In the genomic region with DNA sequence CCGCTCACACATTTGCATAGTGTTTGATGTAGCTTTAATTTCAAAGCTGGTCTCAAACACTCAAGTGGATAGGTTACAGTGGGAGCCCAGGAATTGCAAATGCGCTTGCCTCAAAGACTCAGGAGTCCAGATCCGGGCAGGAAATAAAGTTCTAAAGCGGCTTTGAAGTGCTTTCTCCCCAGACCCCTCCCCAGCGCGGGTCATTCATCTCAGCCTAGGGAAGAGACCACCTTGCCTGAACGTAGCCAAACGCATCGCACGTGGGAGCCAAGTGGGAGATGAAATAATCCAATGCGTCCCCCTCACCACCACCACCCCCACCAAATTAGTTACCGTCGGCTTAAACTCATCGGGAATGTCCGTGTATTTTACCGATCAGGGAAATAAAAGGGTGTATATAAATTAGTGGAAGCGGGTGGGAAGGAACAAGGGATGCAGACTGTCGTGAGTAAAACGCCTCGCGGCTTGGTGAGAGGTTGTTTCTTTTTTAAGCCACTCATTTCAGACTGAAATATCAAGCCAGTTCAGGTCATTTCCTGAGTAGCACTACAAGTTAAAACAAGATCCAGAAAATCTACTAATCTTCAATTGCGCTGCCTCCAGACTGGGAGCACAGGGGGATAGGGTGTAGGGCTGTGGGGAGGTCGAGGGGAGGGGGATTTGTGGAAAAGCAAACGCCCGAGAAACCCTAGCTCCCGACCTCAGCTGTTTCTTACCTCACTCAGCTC, we compare ENCODE assay signal across 8 cellular contexts.
DNase-seq lines count a peak whose midpoint lies in the region; ATAC-seq and TF ChIP-seq lines count a peak whose summit lies in the region.

No MANE protein-coding gene starts in this region.

- peak; percentile 17 for DNase-seq in activated CD4-positive, alpha-beta T cell treated with anti-CD3 and anti-CD28 coated beads for 48 hours
- DNase-seq in activated CD4-positive, alpha-beta T cell treated with anti-CD3 and anti-CD28 coated beads, Interleukin-2, amount 50 U/mL, for 1 hour = no peak
- DNase-seq in T-helper 2 cell treated with Interferon-gamma antibody and Interleukin-4, amounts not matched to agents 5 μg/mL and 100 μg/mL, for 36 hours (ENCODE audit: low spot score) = no peak
- DNase-seq in esophagus muscularis mucosa (ENCODE audit: extremely low spot score) = no peak
- DNase-seq in GM19238 (ENCODE audit: insufficient read length, low spot score) = no peak
- no peak for DNase-seq in pons (ENCODE audit: low spot score)

- TF ChIP-seq EP300 in esophagus muscularis mucosa (IDR thresholded peaks at IDR 0.05) (no peak), neural cell (conservative IDR thresholded peaks at IDR 0.05; ENCODE audit: poor library complexity, severe bottlenecking) (no peak)

- no peak for TF ChIP-seq RAD21 in neural cell (conservative IDR thresholded peaks at IDR 0.05)

- peak overlapping the region; percentile 83 to 94 (median 92) for H3K27ac ChIP-seq in esophagus muscularis mucosa (replicated peaks in 1 of 4)
- no peak overlapping the region for H3K27ac ChIP-seq in neural cell (ENCODE audit: low read length)

- no peaks in the 10 kb centered on the region for H3K27me3 ChIP-seq in esophagus muscularis mucosa
- peaks cover 34% of the 10 kb centered on the region for H3K27me3 ChIP-seq in neural cell (ENCODE audit: insufficient read depth, low read depth, low read length)

- intact Hi-C loops in esophagus muscularis mucosa (cut with DNase I) = no loop called here

- no peaks in the 10 kb centered on the region for H4K20me1 ChIP-seq in neural cell (ENCODE audit: insufficient read depth)

- H3K36me3 ChIP-seq in esophagus muscularis mucosa = no peaks in the 10 kb centered on the region
- H3K36me3 ChIP-seq in neural cell (ENCODE audit: insufficient read depth, low read length) = no peaks in the 10 kb centered on the region

- peak overlapping the region; percentile 59 for H3K4me2 ChIP-seq in neural cell (ENCODE audit: low read length)

- peaks cover 18 to 29% (median 26%) of the 10 kb centered on the region in 4 donors for H3K4me1 ChIP-seq in esophagus muscularis mucosa

- H3K27me3 Mint-ChIP-seq in T-helper 2 cell treated with Interferon-gamma antibody and Interleukin-4, amounts not matched to agents 5 μg/mL and 100 μg/mL, for 36 hours (ENCODE audit: low read depth) = peaks cover 76% of the 10 kb centered on the region

- H3K9me2 ChIP-seq in neural cell (ENCODE audit: insufficient read depth, low read length) = no peaks in the 10 kb centered on the region

- no peak for TF ChIP-seq CTCF in esophagus muscularis mucosa (IDR thresholded peaks at IDR 0.05)
- TF ChIP-seq CTCF in neural cell (IDR thresholded peaks at IDR 0.05; ENCODE audit: poor library complexity, severe bottlenecking) = no peak

- peak overlapping the region; percentile 60 for H3K27ac Mint-ChIP-seq in T-helper 2 cell treated with Interferon-gamma antibody and Interleukin-4, amounts not matched to agents 5 μg/mL and 100 μg/mL, for 36 hours

- H3F3A ChIP-seq in neural cell (ENCODE audit: insufficient read depth, low read length, poor library complexity, severe bottlenecking) = no peaks in the 10 kb centered on the region

- peak; percentile 20 for ATAC-seq in HG02884 (IDR thresholded peaks at IDR 0.05; ENCODE audit: unreplicated experiment)

- no peak overlapping the region for H2AFZ ChIP-seq in neural cell (ENCODE audit: low read depth, low read length)

- H3K9ac ChIP-seq in neural cell (ENCODE audit: low read length) = peak overlapping the region; percentile 52

- H3K79me2 ChIP-seq in neural cell (replicated peaks; ENCODE audit: insufficient read depth, low read length) = no peaks in the 10 kb centered on the region

- H3K9me3 Mint-ChIP-seq in T-helper 2 cell treated with Interferon-gamma antibody and Interleukin-4, amounts not matched to agents 5 μg/mL and 100 μg/mL, for 36 hours = no peaks in the 10 kb centered on the region

- TF ChIP-seq POLR2A in esophagus muscularis mucosa (IDR thresholded peaks at IDR 0.05; ENCODE audit: low read depth) = no peak

- H3K4me1 Mint-ChIP-seq in T-helper 2 cell treated with Interferon-gamma antibody and Interleukin-4, amounts not matched to agents 5 μg/mL and 100 μg/mL, for 36 hours (ENCODE audit: low read depth) = peaks cover 17% of the 10 kb centered on the region

- H3K4me3 ChIP-seq in esophagus muscularis mucosa (peak overlapping the region; percentile 80 to 97 (median 88)), neural cell (ENCODE audit: low read length) (peak overlapping the region; percentile 74)

- WGBS in esophagus muscularis mucosa = 3% methylated on average over 24 of the region's 26 CpGs

- H3K4me3 Mint-ChIP-seq in T-helper 2 cell treated with Interferon-gamma antibody and Interleukin-4, amounts not matched to agents 5 μg/mL and 100 μg/mL, for 36 hours = peak overlapping the region; percentile 88

- H3K9me3 ChIP-seq in esophagus muscularis mucosa = no peaks in the 10 kb centered on the region
- no peaks in the 10 kb centered on the region for H3K9me3 ChIP-seq in neural cell (ENCODE audit: low read length)

- H3K36me3 Mint-ChIP-seq in T-helper 2 cell treated with Interferon-gamma antibody and Interleukin-4, amounts not matched to agents 5 μg/mL and 100 μg/mL, for 36 hours (ENCODE audit: low read depth) = peaks cover 2% of the 10 kb centered on the region

TF ChIP-seq in neural cell, 6 proteins besides CTCF, POLR2A, EP300 and RAD21:
- TF ChIP-seq POLR2AphosphoS5 (IDR thresholded peaks at IDR 0.05) (no peak), SMC3 (conservative IDR thresholded peaks at IDR 0.05; ENCODE audit: poor library complexity) (no peak), MXI1 (conservative IDR thresholded peaks at IDR 0.05; ENCODE audit: poor library complexity, severe bottlenecking) (no peak), TAF1 (IDR thresholded peaks at IDR 0.05; ENCODE audit: low read depth) (no peak), EZH2 (IDR thresholded peaks at IDR 0.05; ENCODE audit: borderline replicate concordance, insufficient read depth, low read length, poor library complexity, severe bottlenecking) (no peak)
- TF ChIP-seq, protein P1, sequence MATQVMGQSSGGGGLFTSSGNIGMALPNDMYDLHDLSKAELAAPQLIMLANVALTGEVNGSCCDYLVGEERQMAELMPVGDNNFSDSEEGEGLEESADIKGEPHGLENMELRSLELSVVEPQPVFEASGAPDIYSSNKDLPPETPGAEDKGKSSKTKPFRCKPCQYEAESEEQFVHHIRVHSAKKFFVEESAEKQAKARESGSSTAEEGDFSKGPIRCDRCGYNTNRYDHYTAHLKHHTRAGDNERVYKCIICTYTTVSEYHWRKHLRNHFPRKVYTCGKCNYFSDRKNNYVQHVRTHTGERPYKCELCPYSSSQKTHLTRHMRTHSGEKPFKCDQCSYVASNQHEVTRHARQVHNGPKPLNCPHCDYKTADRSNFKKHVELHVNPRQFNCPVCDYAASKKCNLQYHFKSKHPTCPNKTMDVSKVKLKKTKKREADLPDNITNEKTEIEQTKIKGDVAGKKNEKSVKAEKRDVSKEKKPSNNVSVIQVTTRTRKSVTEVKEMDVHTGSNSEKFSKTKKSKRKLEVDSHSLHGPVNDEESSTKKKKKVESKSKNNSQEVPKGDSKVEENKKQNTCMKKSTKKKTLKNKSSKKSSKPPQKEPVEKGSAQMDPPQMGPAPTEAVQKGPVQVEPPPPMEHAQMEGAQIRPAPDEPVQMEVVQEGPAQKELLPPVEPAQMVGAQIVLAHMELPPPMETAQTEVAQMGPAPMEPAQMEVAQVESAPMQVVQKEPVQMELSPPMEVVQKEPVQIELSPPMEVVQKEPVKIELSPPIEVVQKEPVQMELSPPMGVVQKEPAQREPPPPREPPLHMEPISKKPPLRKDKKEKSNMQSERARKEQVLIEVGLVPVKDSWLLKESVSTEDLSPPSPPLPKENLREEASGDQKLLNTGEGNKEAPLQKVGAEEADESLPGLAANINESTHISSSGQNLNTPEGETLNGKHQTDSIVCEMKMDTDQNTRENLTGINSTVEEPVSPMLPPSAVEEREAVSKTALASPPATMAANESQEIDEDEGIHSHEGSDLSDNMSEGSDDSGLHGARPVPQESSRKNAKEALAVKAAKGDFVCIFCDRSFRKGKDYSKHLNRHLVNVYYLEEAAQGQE (IDR thresholded peaks at IDR 0.05; ENCODE audit: borderline replicate concordance) = no peak
